ENCODE assay signal across 30 cellular contexts in genomic region chr20:63427724-63428330, GRCh38. TPM values are rescaled to one million over a fixed set of nuclear protein-coding genes. Genes with fewer than 3 reads are reported as not detected.
"Had no signal": no experiment of that assay in that cellular context is flagged by ENCODE, and none has a peak within 500 bp of the region (broad histone marks: within the 10 kb centered on the region; RNA-seq: fewer than 3 reads in every experiment).

No MANE protein-coding gene starts in this region.

- H3K27me3 Mint-ChIP-seq: stimulated activated naive CD8-positive, alpha-beta T cell treated with anti-CD3 and anti-CD28 coated beads, Interleukin-15, amount 100 ng/mL, for 72 hours had no signal

- H3K9me3 Mint-ChIP-seq: immature natural killer cell; mesothelial cell of epicardium; natural killer cell; stimulated activated effector memory CD8-positive, alpha-beta T cell treated with anti-CD3 and anti-CD28 coated beads, Interleukin-12 subunit alpha, Interleukin-12 subunit beta, amount 100 ng/mL, for 72 hours; stimulated activated naive CD8-positive, alpha-beta T cell treated with anti-CD3 and anti-CD28 coated beads, Interleukin-15, amount 100 ng/mL, for 72 hours had no signal

- H3K4me3 ChIP-seq: left ventricle myocardium inferior, lung, neural progenitor cell, pancreas, prostate gland, sigmoid colon, spleen, tibial nerve, upper lobe of left lung, vagina had no signal

- H3K36me3 Mint-ChIP-seq: immature natural killer cell; mesothelial cell of epicardium; naive B cell; natural killer cell; stimulated activated effector memory CD8-positive, alpha-beta T cell treated with anti-CD3 and anti-CD28 coated beads, Interleukin-12 subunit alpha, Interleukin-12 subunit beta, amount 100 ng/mL, for 72 hours had no signal

- H3K4me1 ChIP-seq: left ventricle myocardium inferior, neural progenitor cell, pancreas, prostate gland, sigmoid colon, spleen, tibial nerve, upper lobe of left lung, vagina had no signal

- ATAC-seq: natural killer cell; pancreas; stimulated activated effector memory CD8-positive, alpha-beta T cell treated with anti-CD3 and anti-CD28 coated beads, Interleukin-12 subunit alpha, Interleukin-12 subunit beta, amount 100 ng/mL, for 72 hours; stimulated activated naive CD8-positive, alpha-beta T cell treated with anti-CD3 and anti-CD28 coated beads, Interleukin-15, amount 100 ng/mL, for 72 hours had no signal

- FAIRE-seq: islet of Langerhans, kidney, pancreas, small intestine had no signal

- H3K4me2 ChIP-seq: neural progenitor cell had no signal

- H3K27me3 ChIP-seq: neural progenitor cell, pancreas, upper lobe of left lung, vagina had no signal

- H3K4me3 Mint-ChIP-seq: immature natural killer cell; mesothelial cell of epicardium; natural killer cell; nephron progenitor cell; neural progenitor cell; stimulated activated effector memory CD8-positive, alpha-beta T cell treated with anti-CD3 and anti-CD28 coated beads, Interleukin-12 subunit alpha, Interleukin-12 subunit beta, amount 100 ng/mL, for 72 hours; stimulated activated naive CD8-positive, alpha-beta T cell treated with anti-CD3 and anti-CD28 coated beads, Interleukin-15, amount 100 ng/mL, for 72 hours had no signal

- H3K36me3 ChIP-seq: left ventricle myocardium inferior, neural progenitor cell, pancreas, prostate gland, sigmoid colon, spleen, tibial nerve, upper lobe of left lung, vagina had no signal

- H3K9ac ChIP-seq: neural progenitor cell had no signal

- H3K27ac ChIP-seq: left ventricle myocardium inferior, neural progenitor cell, pancreas, prostate gland, sigmoid colon, spleen, tibial nerve, upper lobe of left lung, vagina had no signal

- H3K9me3 ChIP-seq: left ventricle myocardium inferior, pancreas, prostate gland, sigmoid colon, spleen, upper lobe of left lung, vagina had no signal

- H3K27ac Mint-ChIP-seq: immature natural killer cell; mesothelial cell of epicardium; naive B cell; natural killer cell; nephron progenitor cell; neural progenitor cell; stimulated activated effector memory CD8-positive, alpha-beta T cell treated with anti-CD3 and anti-CD28 coated beads, Interleukin-12 subunit alpha, Interleukin-12 subunit beta, amount 100 ng/mL, for 72 hours had no signal

- DNase-seq: hippocampal formation; immature natural killer cell; kidney; left ventricle myocardium inferior; mesendoderm; naive B cell; natural killer cell; nephron progenitor cell; pancreas; posterior cingulate gyrus; retina; right cardiac atrium; sigmoid colon; small intestine; spleen; stimulated activated CD4-positive, alpha-beta T cell treated with anti-CD3 and anti-CD28 coated beads, Interleukin-4, amount 100 ng/mL, for 24 hours; stimulated activated naive CD4-positive, alpha-beta T cell treated with Interleukin-2 at 50 U/mL for 16 hours; stimulated activated naive CD8-positive, alpha-beta T cell treated with anti-CD3 and anti-CD28 coated beads, Interleukin-15, amount 100 ng/mL, for 72 hours; substantia nigra had no signal

- H2AFZ ChIP-seq: neural progenitor cell had no signal

- H3K4me1 Mint-ChIP-seq: immature natural killer cell; mesothelial cell of epicardium; natural killer cell; stimulated activated effector memory CD8-positive, alpha-beta T cell treated with anti-CD3 and anti-CD28 coated beads, Interleukin-12 subunit alpha, Interleukin-12 subunit beta, amount 100 ng/mL, for 72 hours; stimulated activated naive CD8-positive, alpha-beta T cell treated with anti-CD3 and anti-CD28 coated beads, Interleukin-15, amount 100 ng/mL, for 72 hours had no signal

RNA-seq across cellular contexts. Expression of gene KCNQ2, which starts 44.6 kb away (rescaled TPM):
- total RNA-seq: lower leg skin, natural killer cell, omental fat pad, tibial nerve had no signal
